ENCODE assay signal across 9 cellular contexts in genomic region chr14:64745511-64746041, GRCh38. TPM values are rescaled to one million over a fixed set of nuclear protein-coding genes. Genes with fewer than 3 reads are reported as not detected.
DNase-seq lines count a peak whose midpoint lies in the region; ATAC-seq, FAIRE-seq and TF ChIP-seq lines count a peak whose summit lies in the region.
"Had no signal": no experiment of that assay in that cellular context is flagged by ENCODE, and none has a peak within 500 bp of the region (broad histone marks: within the 10 kb centered on the region; RNA-seq: fewer than 3 reads in every experiment).

No MANE protein-coding gene starts in this region.

- H3K4me3 ChIP-seq in fibroblast of the aortic adventitia (ENCODE audit: low read depth, low read length), result no peak overlapping the region

- DNase-seq in activated T-cell treated with anti-CD3 and anti-CD28 coated beads, Interleukin-2, amount 50 U/mL, for 24 hours, result no peak
- no peak for DNase-seq in activated T-cell treated with anti-CD3 and anti-CD28 coated beads, Interleukin-2, amount 50 U/mL, for 72 hours
- peak; percentile 48 for DNase-seq in fibroblast of the aortic adventitia (ENCODE audit: low read depth)
- peak; percentile 59 for DNase-seq in midbrain (lab: John Stamatoyannopoulos, UW)
- no peak for DNase-seq in urothelium cell line (ENCODE audit: low spot score)
- DNase-seq in activated T-helper 2 cell treated with anti-CD3 and anti-CD28 coated beads, Interferon-gamma antibody, Interleukin-2, Interleukin-4, amounts not matched to agents 10 μg/mL and 5 μg/mL and 100 μg/mL, durations not matched to agents 14 hours and 24 hours and 36 hours (ENCODE audit: low spot score), result no peak
- no peak for DNase-seq in GM03348 (ENCODE audit: low spot score)
- DNase-seq: NCI-H82 had no signal

- H3K36me3 Mint-ChIP-seq in activated T-cell treated with anti-CD3 and anti-CD28 coated beads, Interleukin-2, amount 50 U/mL, for 24 hours (ENCODE audit: low read depth), result peaks cover 17% of the 10 kb centered on the region
- H3K36me3 Mint-ChIP-seq in activated T-cell treated with anti-CD3 and anti-CD28 coated beads, Interleukin-2, amount 50 U/mL, for 72 hours (ENCODE audit: insufficient read depth in 2 of 2), result no peaks in the 10 kb centered on the region
- H3K36me3 Mint-ChIP-seq in activated T-helper 2 cell treated with anti-CD3 and anti-CD28 coated beads, Interferon-gamma antibody, Interleukin-2, Interleukin-4, amounts not matched to agents 10 μg/mL and 5 μg/mL and 100 μg/mL, durations not matched to agents 14 hours and 24 hours and 36 hours (ENCODE audit: low read depth), result peaks cover 4% of the 10 kb centered on the region

- H3K4me1 Mint-ChIP-seq in activated T-cell treated with anti-CD3 and anti-CD28 coated beads, Interleukin-2, amount 50 U/mL, for 24 hours (ENCODE audit: low read depth), result peaks cover 10% of the 10 kb centered on the region
- H3K4me1 Mint-ChIP-seq in activated T-cell treated with anti-CD3 and anti-CD28 coated beads, Interleukin-2, amount 50 U/mL, for 72 hours (ENCODE audit: low read depth), result no peaks in the 10 kb centered on the region
- H3K4me1 Mint-ChIP-seq in activated T-helper 2 cell treated with anti-CD3 and anti-CD28 coated beads, Interferon-gamma antibody, Interleukin-2, Interleukin-4, amounts not matched to agents 10 μg/mL and 5 μg/mL and 100 μg/mL, durations not matched to agents 14 hours and 24 hours and 36 hours (ENCODE audit: low read depth), result peaks cover 4% of the 10 kb centered on the region

- peak; percentile 35 for FAIRE-seq in urothelium cell line (lab: Jason Lieb, UNC)

- ATAC-seq in activated T-cell treated with anti-CD3 and anti-CD28 coated beads, Interleukin-2, amount 50 U/mL, for 72 hours (replicated peaks in 1 of 2), result no peak
- no peak for ATAC-seq in HG02678 (IDR thresholded peaks at IDR 0.05; ENCODE audit: unreplicated experiment)

- H3K27me3 Mint-ChIP-seq in activated T-cell treated with anti-CD3 and anti-CD28 coated beads, Interleukin-2, amount 50 U/mL, for 24 hours, result no peaks in the 10 kb centered on the region
- no peaks in the 10 kb centered on the region for H3K27me3 Mint-ChIP-seq in activated T-cell treated with anti-CD3 and anti-CD28 coated beads, Interleukin-2, amount 50 U/mL, for 72 hours (ENCODE audit: low read depth)
- H3K27me3 Mint-ChIP-seq in activated T-helper 2 cell treated with anti-CD3 and anti-CD28 coated beads, Interferon-gamma antibody, Interleukin-2, Interleukin-4, amounts not matched to agents 10 μg/mL and 5 μg/mL and 100 μg/mL, durations not matched to agents 14 hours and 24 hours and 36 hours (ENCODE audit: low read depth), result no peaks in the 10 kb centered on the region

- no peaks in the 10 kb centered on the region for H3K9me3 Mint-ChIP-seq in activated T-cell treated with anti-CD3 and anti-CD28 coated beads, Interleukin-2, amount 50 U/mL, for 24 hours
- H3K9me3 Mint-ChIP-seq in activated T-cell treated with anti-CD3 and anti-CD28 coated beads, Interleukin-2, amount 50 U/mL, for 72 hours, result no peaks in the 10 kb centered on the region
- no peaks in the 10 kb centered on the region for H3K9me3 Mint-ChIP-seq in activated T-helper 2 cell treated with anti-CD3 and anti-CD28 coated beads, Interferon-gamma antibody, Interleukin-2, Interleukin-4, amounts not matched to agents 10 μg/mL and 5 μg/mL and 100 μg/mL, durations not matched to agents 14 hours and 24 hours and 36 hours

- peak overlapping the region; percentile 38 for H3K27ac Mint-ChIP-seq in activated T-cell treated with anti-CD3 and anti-CD28 coated beads, Interleukin-2, amount 50 U/mL, for 24 hours
- no peak overlapping the region for H3K27ac Mint-ChIP-seq in activated T-cell treated with anti-CD3 and anti-CD28 coated beads, Interleukin-2, amount 50 U/mL, for 72 hours
- no peak overlapping the region for H3K27ac Mint-ChIP-seq in activated T-helper 2 cell treated with anti-CD3 and anti-CD28 coated beads, Interferon-gamma antibody, Interleukin-2, Interleukin-4, amounts not matched to agents 10 μg/mL and 5 μg/mL and 100 μg/mL, durations not matched to agents 14 hours and 24 hours and 36 hours

- intact Hi-C loops in activated T-helper 2 cell treated with anti-CD3 and anti-CD28 coated beads, Interferon-gamma antibody, Interleukin-2, Interleukin-4, amounts not matched to agents 10 μg/mL and 5 μg/mL and 100 μg/mL, durations not matched to agents 14 hours and 24 hours and 36 hours (cut with micrococcal nuclease), result no loop called here

- TF ChIP-seq CTCF in fibroblast of the aortic adventitia (IDR thresholded peaks at IDR 0.05; ENCODE audit: insufficient read depth, low read length), result peak; percentile 19

- H3K4me3 Mint-ChIP-seq in activated T-cell treated with anti-CD3 and anti-CD28 coated beads, Interleukin-2, amount 50 U/mL, for 24 hours, result no peak overlapping the region
- H3K4me3 Mint-ChIP-seq in activated T-cell treated with anti-CD3 and anti-CD28 coated beads, Interleukin-2, amount 50 U/mL, for 72 hours, result no peak overlapping the region
- no peak overlapping the region for H3K4me3 Mint-ChIP-seq in activated T-helper 2 cell treated with anti-CD3 and anti-CD28 coated beads, Interferon-gamma antibody, Interleukin-2, Interleukin-4, amounts not matched to agents 10 μg/mL and 5 μg/mL and 100 μg/mL, durations not matched to agents 14 hours and 24 hours and 36 hours (ENCODE audit: low read depth)

RNA-seq across cellular contexts. Expression of gene PLEKHG3, which starts 41.4 kb away (rescaled TPM):
- 1 to 10 TPM; 2.4 to 8.8 TPM for total RNA-seq in activated T-cell treated with anti-CD3 and anti-CD28 coated beads, Interleukin-2, amount 50 U/mL, for 72 hours
- total RNA-seq in fibroblast of the aortic adventitia (ENCODE audit: low replicate concordance), result 8.2 and 9.0 TPM in 2 replicates
- total RNA-seq in activated T-helper 2 cell treated with anti-CD3 and anti-CD28 coated beads, Interferon-gamma antibody, Interleukin-2, Interleukin-4, amounts not matched to agents 10 μg/mL and 5 μg/mL and 100 μg/mL, durations not matched to agents 14 hours and 24 hours and 36 hours, result 1.0 and 1.9 TPM in 2 replicates

Comparison
In these comparisons a context has a peak if more than half of its experiments do, and no peak if none do; other contexts are left out.
1. DNase-seq: peak in fibroblast of the aortic adventitia (single experiment) and midbrain (single experiment); none in activated T-cell treated with anti-CD3 and anti-CD28 coated beads, Interleukin-2, amount 50 U/mL, for 24 hours (single experiment), activated T-cell treated with anti-CD3 and anti-CD28 coated beads, Interleukin-2, amount 50 U/mL, for 72 hours (0 of 2), urothelium cell line (single experiment), activated T-helper 2 cell treated with anti-CD3 and anti-CD28 coated beads, Interferon-gamma antibody, Interleukin-2, Interleukin-4, amounts not matched to agents 10 μg/mL and 5 μg/mL and 100 μg/mL, durations not matched to agents 14 hours and 24 hours and 36 hours (single experiment) and GM03348 (single experiment).